Comparison of ENCODE assay signal across 22 cellular contexts in genomic region chr6:15465212-15465611, GRCh38.
"Had no signal": no experiment of that assay in that cellular context is flagged by ENCODE, and none has a peak within 500 bp of the region (broad histone marks: within the 10 kb centered on the region; RNA-seq: fewer than 3 reads in every experiment).

No MANE protein-coding gene starts in this region.

- DNase-seq: activated B cell treated with CpG ODN at 0.5 μM for 24 hours; activated CD4-positive, alpha-beta T cell treated with anti-CD3 and anti-CD28 coated beads for 1 hour; activated CD4-positive, alpha-beta T cell treated with anti-CD3 and anti-CD28 coated beads, Interleukin-2, amount 10 ng/mL, durations not matched to agents 24 days and 14 days; activated CD4-positive, alpha-beta T cell treated with anti-CD3 and anti-CD28 coated beads, Interleukin-2, amount 50 U/mL, for 48 hours; activated CD8-positive, alpha-beta memory T cell treated with anti-CD3 and anti-CD28 coated beads, Interleukin-2, amount 10 ng/mL, durations not matched to agents 7 days and 5 days; activated effector memory CD4-positive, alpha-beta T cell treated with Interleukin-2 at 50 U/mL for 16 hours; activated naive CD4-positive, alpha-beta T cell; activated T-cell treated with anti-CD3 and anti-CD28 coated beads, Interleukin-2, amount 50 U/mL, for 24 hours; amygdala; MM.1S; NCI-H1105; NCI-H1436; NCI-H1694 treated with DMSO at 0.1 percent for 48 hours; NCI-H2029 treated with DMSO at 0.1 percent for 48 hours; NCI-H446; NCI-H524; PC-3; SHP77 treated with DMSO at 0.1 percent for 48 hours had no signal

- H3K4me3 Mint-ChIP-seq: activated B cell treated with CpG ODN at 0.5 μM for 24 hours; activated CD4-positive, alpha-beta T cell treated with anti-CD3 and anti-CD28 coated beads, Interleukin-2, amount 10 ng/mL, durations not matched to agents 24 days and 14 days; activated CD8-positive, alpha-beta memory T cell treated with anti-CD3 and anti-CD28 coated beads, Interleukin-2, amount 10 ng/mL, durations not matched to agents 7 days and 5 days; activated naive CD8-positive, alpha-beta T cell; activated T-cell treated with anti-CD3 and anti-CD28 coated beads, Interleukin-2, amount 50 U/mL, for 24 hours; activated T-helper 1 cell treated with anti-CD3 and anti-CD28 coated beads, Interleukin-12 subunit alpha, Interleukin-12 subunit beta, Interleukin-2, Interleukin-4 antibody, amounts not matched to agents 30 ng/mL and 10 ng/mL and 1 ng/mL, durations not matched to agents 14 hours and 24 hours and 36 hours; T-helper 1 cell treated with Interleukin-12 subunit alpha and Interleukin-12 subunit beta and Interleukin-4 antibody, amounts not matched to agents 30 μg/mL and 1 μg/mL, for 36 hours had no signal

- FAIRE-seq: RCC 7860 had no signal

- H3K27me3 Mint-ChIP-seq: activated B cell treated with CpG ODN at 0.5 μM for 24 hours; activated CD4-positive, alpha-beta T cell treated with anti-CD3 and anti-CD28 coated beads, Interleukin-2, amount 10 ng/mL, durations not matched to agents 24 days and 14 days; activated CD8-positive, alpha-beta memory T cell treated with anti-CD3 and anti-CD28 coated beads, Interleukin-2, amount 10 ng/mL, durations not matched to agents 7 days and 5 days; activated naive CD8-positive, alpha-beta T cell; activated T-cell treated with anti-CD3 and anti-CD28 coated beads, Interleukin-2, amount 50 U/mL, for 24 hours had no signal

- H3K27ac Mint-ChIP-seq: activated B cell treated with CpG ODN at 0.5 μM for 24 hours; activated CD8-positive, alpha-beta memory T cell treated with anti-CD3 and anti-CD28 coated beads, Interleukin-2, amount 10 ng/mL, durations not matched to agents 7 days and 5 days; activated naive CD8-positive, alpha-beta T cell; T-helper 1 cell treated with Interleukin-12 subunit alpha and Interleukin-12 subunit beta and Interleukin-4 antibody, amounts not matched to agents 30 μg/mL and 1 μg/mL, for 36 hours had no signal

- H3K9me3 Mint-ChIP-seq: activated B cell treated with CpG ODN at 0.5 μM for 24 hours; activated CD4-positive, alpha-beta T cell treated with anti-CD3 and anti-CD28 coated beads, Interleukin-2, amount 10 ng/mL, durations not matched to agents 24 days and 14 days; activated T-cell treated with anti-CD3 and anti-CD28 coated beads, Interleukin-2, amount 50 U/mL, for 24 hours; activated T-helper 1 cell treated with anti-CD3 and anti-CD28 coated beads, Interleukin-12 subunit alpha, Interleukin-12 subunit beta, Interleukin-2, Interleukin-4 antibody, amounts not matched to agents 30 ng/mL and 10 ng/mL and 1 ng/mL, durations not matched to agents 14 hours and 24 hours and 36 hours; T-helper 1 cell treated with Interleukin-12 subunit alpha and Interleukin-12 subunit beta and Interleukin-4 antibody, amounts not matched to agents 30 μg/mL and 1 μg/mL, for 36 hours had no signal
